2 cellular contexts compared by ENCODE assay signal in genomic region chr1:204599596-204599995, GRCh38.
TF ChIP-seq lines count a peak whose summit lies in the region.

No MANE protein-coding gene starts in this region.

TF ChIP-seq in GM23338, 12 proteins besides CTCF, POLR2A, EP300 and RAD21 (continued from another document):
- TF ChIP-seq REST (IDR thresholded peaks at IDR 0.05; ENCODE audit: unreplicated experiment) (no peak), ZNF462 (CRISPR knock-in tag; IDR thresholded peaks at IDR 0.05) (no peak), EZH2 (IDR thresholded peaks at IDR 0.05; ENCODE audit: low read depth, unreplicated experiment) (no peak), JUNB (IDR thresholded peaks at IDR 0.05; ENCODE audit: unreplicated experiment) (no peak), CREB1 (CRISPR knock-in tag; IDR thresholded peaks at IDR 0.05; ENCODE audit: low read depth) (no peak), ZNF114 (CRISPR knock-in tag; IDR thresholded peaks at IDR 0.05) (no peak)
- TF ChIP-seq, protein P1, sequence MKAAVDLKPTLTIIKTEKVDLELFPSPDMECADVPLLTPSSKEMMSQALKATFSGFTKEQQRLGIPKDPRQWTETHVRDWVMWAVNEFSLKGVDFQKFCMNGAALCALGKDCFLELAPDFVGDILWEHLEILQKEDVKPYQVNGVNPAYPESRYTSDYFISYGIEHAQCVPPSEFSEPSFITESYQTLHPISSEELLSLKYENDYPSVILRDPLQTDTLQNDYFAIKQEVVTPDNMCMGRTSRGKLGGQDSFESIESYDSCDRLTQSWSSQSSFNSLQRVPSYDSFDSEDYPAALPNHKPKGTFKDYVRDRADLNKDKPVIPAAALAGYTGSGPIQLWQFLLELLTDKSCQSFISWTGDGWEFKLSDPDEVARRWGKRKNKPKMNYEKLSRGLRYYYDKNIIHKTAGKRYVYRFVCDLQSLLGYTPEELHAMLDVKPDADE (IDR thresholded peaks at IDR 0.05) = no peak

TF ChIP-seq in WTC11, 78 proteins besides CTCF, POLR2A, EP300 and RAD21:
- TF ChIP-seq AR (CRISPR knock-in tag; IDR thresholded peaks at IDR 0.05) (no peak), NFE2L1 (CRISPR knock-in tag; IDR thresholded peaks at IDR 0.05) (no peak), TP53 (CRISPR knock-in tag; IDR thresholded peaks at IDR 0.05) (no peak), GRHL2 (CRISPR knock-in tag; IDR thresholded peaks at IDR 0.05; ENCODE audit: insufficient replicate concordance, severe bottlenecking) (no peak), MLX (CRISPR knock-in tag; IDR thresholded peaks at IDR 0.05) (no peak), TEAD4 (CRISPR knock-in tag; IDR thresholded peaks at IDR 0.05) (no peak), ATF2 (CRISPR knock-in tag; IDR thresholded peaks at IDR 0.05; ENCODE audit: borderline replicate concordance, low read depth) (no peak), TCF7 (CRISPR knock-in tag; IDR thresholded peaks at IDR 0.05; ENCODE audit: low read depth) (no peak), ARID4B (CRISPR knock-in tag; IDR thresholded peaks at IDR 0.05; ENCODE audit: borderline replicate concordance) (no peak), MYBL2 (CRISPR knock-in tag; IDR thresholded peaks at IDR 0.05) (no peak), IRF2 (CRISPR knock-in tag; IDR thresholded peaks at IDR 0.05; ENCODE audit: borderline replicate concordance, low read depth) (no peak)
- TF ChIP-seq, protein P2, sequence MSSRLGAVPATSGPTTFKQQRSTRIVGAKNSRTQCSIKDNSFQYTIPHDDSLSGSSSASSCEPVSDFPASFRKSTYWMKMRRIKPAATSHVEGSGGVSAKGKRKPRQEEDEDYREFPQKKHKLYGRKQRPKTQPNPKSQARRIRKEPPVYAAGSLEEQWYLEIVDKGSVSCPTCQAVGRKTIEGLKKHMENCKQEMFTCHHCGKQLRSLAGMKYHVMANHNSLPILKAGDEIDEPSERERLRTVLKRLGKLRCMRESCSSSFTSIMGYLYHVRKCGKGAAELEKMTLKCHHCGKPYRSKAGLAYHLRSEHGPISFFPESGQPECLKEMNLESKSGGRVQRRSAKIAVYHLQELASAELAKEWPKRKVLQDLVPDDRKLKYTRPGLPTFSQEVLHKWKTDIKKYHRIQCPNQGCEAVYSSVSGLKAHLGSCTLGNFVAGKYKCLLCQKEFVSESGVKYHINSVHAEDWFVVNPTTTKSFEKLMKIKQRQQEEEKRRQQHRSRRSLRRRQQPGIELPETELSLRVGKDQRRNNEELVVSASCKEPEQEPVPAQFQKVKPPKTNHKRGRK (CRISPR knock-in tag; IDR thresholded peaks at IDR 0.05; ENCODE audit: borderline replicate concordance) = no peak
